ENCODE assay signal across 23 cellular contexts in the genomic region with DNA sequence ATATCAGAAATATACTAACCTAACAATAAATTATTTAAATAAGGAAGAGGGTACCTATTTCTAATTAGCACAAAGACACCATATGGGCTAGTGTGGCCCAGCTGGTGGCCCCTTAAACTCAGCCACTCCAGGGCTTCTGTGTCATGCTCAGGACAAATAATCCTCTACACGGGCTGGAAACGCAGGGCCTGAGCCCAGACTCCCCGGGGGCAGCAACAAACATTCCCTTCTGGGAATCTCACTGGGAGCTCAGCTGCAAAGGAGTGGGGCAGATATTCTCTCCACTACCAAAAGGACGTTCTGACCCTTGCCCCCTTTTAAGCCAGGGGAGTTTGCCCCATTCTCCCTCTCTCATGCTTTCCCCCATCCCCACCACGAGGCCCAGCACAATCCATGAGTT.
"Had no signal": no experiment of that assay in that cellular context is flagged by ENCODE, and none has a peak within 500 bp of the region (broad histone marks: within the 10 kb centered on the region; RNA-seq: fewer than 3 reads in every experiment).

No MANE protein-coding gene starts in this region.

- FAIRE-seq: bronchial epithelial cell, kidney, TTC549 had no signal

- H3K9me3 Mint-ChIP-seq: activated naive CD8-positive, alpha-beta T cell treated with anti-CD3 and anti-CD28 coated beads for 36 hours; activated T-cell treated with anti-CD3 and anti-CD28 coated beads, Interleukin-2, amount 50 U/mL, for 4 hours; activated T-helper 2 cell treated with anti-CD3 and anti-CD28 coated beads, Interferon-gamma antibody, Interleukin-2, Interleukin-4, amounts not matched to agents 10 μg/mL and 5 μg/mL and 100 μg/mL, durations not matched to agents 14 hours and 24 hours and 36 hours; nephron progenitor cell; stimulated activated naive CD8-positive, alpha-beta T cell treated with anti-CD3 and anti-CD28 coated beads, Interleukin-15, Interleukin-2, amounts not matched to agents 100 ng/mL and 50 ng/mL, for 24 hours; T-helper 2 cell treated with Interferon-gamma antibody and Interleukin-4, amounts not matched to agents 5 μg/mL and 100 μg/mL, for 36 hours had no signal

- H3K4me1 ChIP-seq: lower lobe of right lung, right lobe of liver, thyroid gland, upper lobe of right lung had no signal

- H3K4me3 Mint-ChIP-seq: activated naive CD8-positive, alpha-beta T cell treated with anti-CD3 and anti-CD28 coated beads for 36 hours; activated T-cell treated with anti-CD3 and anti-CD28 coated beads, Interleukin-2, amount 50 U/mL, for 4 hours; nephron progenitor cell; stimulated activated naive CD8-positive, alpha-beta T cell treated with anti-CD3 and anti-CD28 coated beads, Interleukin-15, Interleukin-2, amounts not matched to agents 100 ng/mL and 50 ng/mL, for 24 hours; T-helper 2 cell treated with Interferon-gamma antibody and Interleukin-4, amounts not matched to agents 5 μg/mL and 100 μg/mL, for 36 hours had no signal

- ATAC-seq: activated T-cell treated with anti-CD3 and anti-CD28 coated beads, Interleukin-2, amount 50 U/mL, for 4 hours; lower lobe of right lung; mucosa of descending colon; right lobe of liver; upper lobe of right lung had no signal

- H3K27me3 ChIP-seq: right lobe of liver, thyroid gland, upper lobe of right lung had no signal

- H3K9me3 ChIP-seq: lower lobe of right lung, mucosa of descending colon, right lobe of liver, thyroid gland, upper lobe of right lung had no signal

- H3K36me3 Mint-ChIP-seq: activated naive CD8-positive, alpha-beta T cell treated with anti-CD3 and anti-CD28 coated beads for 36 hours had no signal

- H3K27ac ChIP-seq: coronary artery, lower lobe of right lung, right lobe of liver, skin epidermis, thyroid gland, upper lobe of right lung had no signal

- H3K4me1 Mint-ChIP-seq: activated naive CD8-positive, alpha-beta T cell treated with anti-CD3 and anti-CD28 coated beads for 36 hours had no signal

- H3K27ac Mint-ChIP-seq: activated naive CD8-positive, alpha-beta T cell treated with anti-CD3 and anti-CD28 coated beads for 36 hours; activated T-helper 2 cell treated with anti-CD3 and anti-CD28 coated beads, Interferon-gamma antibody, Interleukin-2, Interleukin-4, amounts not matched to agents 10 μg/mL and 5 μg/mL and 100 μg/mL, durations not matched to agents 14 hours and 24 hours and 36 hours; nephron progenitor cell; stimulated activated naive CD8-positive, alpha-beta T cell treated with anti-CD3 and anti-CD28 coated beads, Interleukin-15, Interleukin-2, amounts not matched to agents 100 ng/mL and 50 ng/mL, for 24 hours; T-helper 2 cell treated with Interferon-gamma antibody and Interleukin-4, amounts not matched to agents 5 μg/mL and 100 μg/mL, for 36 hours had no signal

- H3K4me3 ChIP-seq: coronary artery, lower lobe of right lung, mucosa of descending colon, right lobe of liver, skin epidermis, thyroid gland, upper lobe of right lung had no signal

- DNase-seq: activated CD8-positive, alpha-beta memory T cell treated with anti-CD3 and anti-CD28 coated beads, Interleukin-2, amount 50 U/mL, for 48 hours; activated naive CD4-positive, alpha-beta T cell; activated naive CD8-positive, alpha-beta T cell treated with anti-CD3 and anti-CD28 coated beads for 36 hours; activated T-cell treated with anti-CD3 and anti-CD28 coated beads, Interleukin-2, amount 50 U/mL, for 4 hours; cerebellar nuclear complex; kidney; lower lobe of right lung; mesendoderm; mucosa of descending colon; nephron progenitor cell; occipital lobe; right lobe of liver; stimulated activated CD4-positive, alpha-beta T cell treated with anti-CD3 and anti-CD28 coated beads, Interleukin-1b, Interleukin-23, amount 100 ng/mL, for 48 hours; substantia nigra; thyroid gland; upper lobe of right lung had no signal

- H3K27me3 Mint-ChIP-seq: activated naive CD8-positive, alpha-beta T cell treated with anti-CD3 and anti-CD28 coated beads for 36 hours; stimulated activated naive CD8-positive, alpha-beta T cell treated with anti-CD3 and anti-CD28 coated beads, Interleukin-15, Interleukin-2, amounts not matched to agents 100 ng/mL and 50 ng/mL, for 24 hours had no signal

- H3K36me3 ChIP-seq: lower lobe of right lung, right lobe of liver, thyroid gland, upper lobe of right lung had no signal
